ENCODE assay signal across 20 cellular contexts in the genomic region with DNA sequence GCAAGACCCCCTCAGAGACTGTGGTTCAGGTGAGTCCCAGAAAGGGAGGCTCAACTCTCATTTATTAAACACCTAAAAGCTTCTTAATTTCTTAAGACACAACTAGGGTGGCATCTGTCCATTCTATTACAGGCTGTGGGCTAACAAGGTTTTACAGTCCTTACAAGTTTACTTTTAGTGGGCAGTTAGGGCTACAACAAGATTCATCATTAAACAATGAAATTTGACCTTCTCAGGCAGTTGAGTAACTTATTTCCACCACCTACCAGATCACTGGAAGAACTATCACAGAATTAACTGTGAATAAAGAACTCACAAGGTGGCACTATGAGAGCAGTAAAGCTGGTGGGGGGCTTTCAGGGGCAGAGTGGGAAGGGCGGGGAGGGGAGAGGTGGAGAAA.
"Had no signal": no experiment of that assay in that cellular context is flagged by ENCODE, and none has a peak within 500 bp of the region (broad histone marks: within the 10 kb centered on the region; RNA-seq: fewer than 3 reads in every experiment).

No MANE protein-coding gene starts in this region.

- H3K36me3 Mint-ChIP-seq: activated CD8-positive, alpha-beta memory T cell treated with anti-CD3 and anti-CD28 coated beads, Interleukin-2, amount 10 ng/mL, durations not matched to agents 7 days and 5 days; activated naive CD8-positive, alpha-beta T cell treated with anti-CD3 and anti-CD28 coated beads, Interleukin-2, amount 10 ng/mL, durations not matched to agents 7 days and 5 days had no signal

- H3K36me3 ChIP-seq: cardiac muscle cell, lower lobe of right lung had no signal

- H3K4me3 ChIP-seq: cardiac muscle cell, dorsolateral prefrontal cortex, lower lobe of right lung, skin epidermis, stomach had no signal

- H3K27ac Mint-ChIP-seq: activated CD4-positive, alpha-beta memory T cell treated with anti-CD3 and anti-CD28 coated beads, Interleukin-2, amount 10 ng/mL, durations not matched to agents 7 days and 5 days; activated CD8-positive, alpha-beta memory T cell treated with anti-CD3 and anti-CD28 coated beads, Interleukin-2, amount 10 ng/mL, durations not matched to agents 7 days and 5 days; activated naive CD8-positive, alpha-beta T cell treated with anti-CD3 and anti-CD28 coated beads, Interleukin-2, amount 10 ng/mL, durations not matched to agents 7 days and 5 days; activated T-helper 2 cell treated with anti-CD3 and anti-CD28 coated beads, Interferon-gamma antibody, Interleukin-2, Interleukin-4, amounts not matched to agents 10 μg/mL and 5 μg/mL and 100 μg/mL, durations not matched to agents 14 hours and 24 hours and 36 hours; endodermal cell; type B pancreatic cell had no signal

- H3K4me3 Mint-ChIP-seq: activated CD4-positive, alpha-beta memory T cell treated with anti-CD3 and anti-CD28 coated beads, Interleukin-2, amount 10 ng/mL, durations not matched to agents 7 days and 5 days; activated CD8-positive, alpha-beta memory T cell treated with anti-CD3 and anti-CD28 coated beads, Interleukin-2, amount 10 ng/mL, durations not matched to agents 7 days and 5 days; activated naive CD8-positive, alpha-beta T cell treated with anti-CD3 and anti-CD28 coated beads, Interleukin-2, amount 10 ng/mL, durations not matched to agents 7 days and 5 days; endodermal cell; type B pancreatic cell had no signal

- H3K27me3 ChIP-seq: cardiac muscle cell, dorsolateral prefrontal cortex, foreskin keratinocyte, stomach had no signal

- ATAC-seq: activated CD8-positive, alpha-beta memory T cell treated with anti-CD3 and anti-CD28 coated beads, Interleukin-2, amount 10 ng/mL, durations not matched to agents 7 days and 5 days; foreskin keratinocyte; lower lobe of right lung; right cardiac atrium had no signal

- H3K4me1 ChIP-seq: foreskin keratinocyte, lower lobe of right lung had no signal

- H3K27me3 Mint-ChIP-seq: type B pancreatic cell had no signal

- DNase-seq: activated CD4-positive, alpha-beta memory T cell treated with anti-CD3 and anti-CD28 coated beads, Interleukin-2, amount 10 ng/mL, durations not matched to agents 7 days and 5 days; activated CD4-positive, alpha-beta T cell treated with anti-CD3 and anti-CD28 coated beads for 48 hours; activated CD4-positive, CD25-positive, alpha-beta regulatory T cell; activated CD8-positive, alpha-beta memory T cell treated with anti-CD3 and anti-CD28 coated beads, Interleukin-2, amount 10 ng/mL, durations not matched to agents 7 days and 5 days; activated naive CD4-positive, alpha-beta T cell treated with Interleukin-2 at 50 U/mL for 16 hours; activated naive CD8-positive, alpha-beta T cell treated with anti-CD3 and anti-CD28 coated beads, Interleukin-2, amount 10 ng/mL, durations not matched to agents 7 days and 5 days; activated T-cell treated with anti-CD3 and anti-CD28 coated beads, Interleukin-2, amount 50 U/mL, for 1 hour; amygdala; dorsolateral prefrontal cortex; endodermal cell; foreskin keratinocyte; head of caudate nucleus; lower lobe of right lung; right cardiac atrium; stimulated activated CD4-positive, alpha-beta T cell treated with anti-CD3 and anti-CD28 coated beads, Interleukin-4, amount 100 ng/mL, for 1 hour; stomach had no signal

- H3K4me1 Mint-ChIP-seq: activated CD4-positive, alpha-beta memory T cell treated with anti-CD3 and anti-CD28 coated beads, Interleukin-2, amount 10 ng/mL, durations not matched to agents 7 days and 5 days; activated CD8-positive, alpha-beta memory T cell treated with anti-CD3 and anti-CD28 coated beads, Interleukin-2, amount 10 ng/mL, durations not matched to agents 7 days and 5 days; activated naive CD8-positive, alpha-beta T cell treated with anti-CD3 and anti-CD28 coated beads, Interleukin-2, amount 10 ng/mL, durations not matched to agents 7 days and 5 days; endodermal cell had no signal

- H3K9me3 Mint-ChIP-seq: activated CD4-positive, alpha-beta memory T cell treated with anti-CD3 and anti-CD28 coated beads, Interleukin-2, amount 10 ng/mL, durations not matched to agents 7 days and 5 days; activated naive CD8-positive, alpha-beta T cell treated with anti-CD3 and anti-CD28 coated beads, Interleukin-2, amount 10 ng/mL, durations not matched to agents 7 days and 5 days; activated T-helper 2 cell treated with anti-CD3 and anti-CD28 coated beads, Interferon-gamma antibody, Interleukin-2, Interleukin-4, amounts not matched to agents 10 μg/mL and 5 μg/mL and 100 μg/mL, durations not matched to agents 14 hours and 24 hours and 36 hours; endodermal cell; type B pancreatic cell had no signal

- H3K27ac ChIP-seq: cardiac muscle cell, foreskin keratinocyte, lower lobe of right lung, skin epidermis, stomach had no signal

- H3K9me3 ChIP-seq: lower lobe of right lung, stomach had no signal
